Comparison of ENCODE assay signal across 7 cellular contexts in genomic region chr7:20016669-20017068, GRCh38.
"Had no signal": no experiment of that assay in that cellular context is flagged by ENCODE, and none has a peak within 500 bp of the region (broad histone marks: within the 10 kb centered on the region; RNA-seq: fewer than 3 reads in every experiment).

No MANE protein-coding gene starts in this region.

- H3K36me3 ChIP-seq: HAP-1 had no signal

- H3K9me3 ChIP-seq: HAP-1 had no signal

- H3K4me2 ChIP-seq: GM23338 had no signal

- H3K27ac ChIP-seq: HL-60 had no signal

- H3K4me3 ChIP-seq: GM23338, HAP-1 had no signal

- H2AFZ ChIP-seq: GM23338 had no signal

- DNase-seq: H7, HFFc6, KG1 had no signal

- ATAC-seq: GM23338, HCT116 had no signal
